ENCODE assay signal across 39 cellular contexts in genomic region chr11:4430060-4430459, GRCh38. TPM values are rescaled to one million over a fixed set of nuclear protein-coding genes. Genes with fewer than 3 reads are reported as not detected.
"Had no signal": no experiment of that assay in that cellular context is flagged by ENCODE, and none has a peak within 500 bp of the region (broad histone marks: within the 10 kb centered on the region; RNA-seq: fewer than 3 reads in every experiment).

No MANE protein-coding gene starts in this region.

- H3K27me3 ChIP-seq: brain microvascular endothelial cell, esophagus squamous epithelium, gastroesophageal sphincter, heart right ventricle had no signal

- DNase-seq: activated CD4-positive, alpha-beta memory T cell treated with anti-CD3 and anti-CD28 coated beads for 36 hours; activated CD4-positive, alpha-beta T cell treated with anti-CD3 and anti-CD28 coated beads for 36 hours; activated CD4-positive, alpha-beta T cell treated with anti-CD3 and anti-CD28 coated beads, Interleukin-2, amount 10 ng/mL, durations not matched to agents 24 days and 14 days; activated CD4-positive, CD25-positive, alpha-beta regulatory T cell; activated CD4-positive, CD25-positive, alpha-beta regulatory T cell treated with anti-CD3 and anti-CD28 coated beads, Interleukin-2, amount 50 U/mL, for 72 hours; activated CD8-positive, alpha-beta memory T cell treated with anti-CD3 and anti-CD28 coated beads, Interleukin-2, amount 10 ng/mL, durations not matched to agents 7 days and 5 days; activated CD8-positive, alpha-beta memory T cell treated with anti-CD3 and anti-CD28 coated beads, Interleukin-2, amount 50 U/mL, for 4 hours; activated CD8-positive, alpha-beta T cell treated with anti-CD3 and anti-CD28 coated beads, Interleukin-2, amount 10 ng/mL, durations not matched to agents 7 days and 5 days; activated effector memory CD4-positive, alpha-beta T cell treated with Interleukin-2 at 50 U/mL for 16 hours; activated gamma-delta T cell treated with Interleukin-2 at 50 U/mL for 16 hours; activated naive CD4-positive, alpha-beta T cell treated with anti-CD3 and anti-CD28 coated beads, Interleukin-2, amount 50 U/mL, for 16 hours; activated naive CD4-positive, alpha-beta T cell treated with Interleukin-2 at 50 U/mL for 16 hours; activated T-cell treated with anti-CD3 and anti-CD28 coated beads, Interleukin-2, amount 50 U/mL, for 24 hours; amniotic stem cell; anterior cingulate cortex; brain microvascular endothelial cell; cortex of kidney; dermis blood vessel endothelial cell; effector CD4-positive, alpha-beta T cell; effector memory CD8-positive, alpha-beta T cell; esophagus squamous epithelium; foreskin melanocyte; heart right ventricle; T-helper 1 cell; T-helper 17 cell; T1000; WERI-Rb-1 had no signal

- H3K4me1 ChIP-seq: esophagus squamous epithelium, gastroesophageal sphincter had no signal

- H3K36me3 ChIP-seq: brain microvascular endothelial cell, esophagus squamous epithelium, gastroesophageal sphincter, heart right ventricle, WERI-Rb-1 had no signal

- H3K27ac ChIP-seq: brain microvascular endothelial cell, epithelial cell of prostate, esophagus squamous epithelium, gastroesophageal sphincter, heart right ventricle, WERI-Rb-1 had no signal

- H3K4me3 ChIP-seq: esophagus squamous epithelium, gastroesophageal sphincter, heart right ventricle had no signal

- H3K9me3 ChIP-seq: esophagus squamous epithelium, gastroesophageal sphincter, heart right ventricle had no signal

RNA-seq across cellular contexts. Expression of gene OR52K2, which starts 19.0 kb away (rescaled TPM):
- total RNA-seq: activated CD4-positive, alpha-beta memory T cell treated with anti-CD3 and anti-CD28 coated beads for 36 hours; activated CD4-positive, alpha-beta T cell treated with anti-CD3 and anti-CD28 coated beads, Interleukin-2, amount 10 ng/mL, durations not matched to agents 24 days and 14 days; activated CD8-positive, alpha-beta memory T cell treated with anti-CD3 and anti-CD28 coated beads for 36 hours; activated CD8-positive, alpha-beta memory T cell treated with anti-CD3 and anti-CD28 coated beads, Interleukin-2, amount 10 ng/mL, durations not matched to agents 7 days and 5 days; activated CD8-positive, alpha-beta T cell treated with anti-CD3 and anti-CD28 coated beads, Interleukin-2, amount 10 ng/mL, durations not matched to agents 7 days and 5 days; activated T-helper 17 cell treated with anti-CD3 and anti-CD28 coated beads, Interleukin-2, amount 50 U/mL, for 72 hours; bronchial epithelial cell; cardiac septum; chondrocyte; dermis blood vessel endothelial cell; esophagus squamous epithelium; fibroblast of lung; fibroblast of villous mesenchyme; glomerular endothelial cell; T-helper 17 cell had no signal
- polyA plus RNA-seq: adipose tissue, esophagus, fibroblast of lung, heart right ventricle had no signal

RNA-seq across cellular contexts. Expression of gene OR52K1, which starts 52.4 kb away (rescaled TPM):
- total RNA-seq: activated CD4-positive, alpha-beta memory T cell treated with anti-CD3 and anti-CD28 coated beads for 36 hours; activated CD4-positive, alpha-beta T cell treated with anti-CD3 and anti-CD28 coated beads, Interleukin-2, amount 10 ng/mL, durations not matched to agents 24 days and 14 days; activated CD8-positive, alpha-beta memory T cell treated with anti-CD3 and anti-CD28 coated beads for 36 hours; activated CD8-positive, alpha-beta memory T cell treated with anti-CD3 and anti-CD28 coated beads, Interleukin-2, amount 10 ng/mL, durations not matched to agents 7 days and 5 days; activated CD8-positive, alpha-beta T cell treated with anti-CD3 and anti-CD28 coated beads, Interleukin-2, amount 10 ng/mL, durations not matched to agents 7 days and 5 days; bronchial epithelial cell; cardiac septum; chondrocyte; dermis blood vessel endothelial cell; esophagus squamous epithelium; fibroblast of lung; fibroblast of villous mesenchyme; gastroesophageal sphincter; glomerular endothelial cell; heart right ventricle; T-helper 17 cell had no signal
- polyA plus RNA-seq: adipose tissue, esophagus, fibroblast of lung, heart right ventricle had no signal
